Comparison of ENCODE assay signal across 10 cellular contexts in the genomic region with DNA sequence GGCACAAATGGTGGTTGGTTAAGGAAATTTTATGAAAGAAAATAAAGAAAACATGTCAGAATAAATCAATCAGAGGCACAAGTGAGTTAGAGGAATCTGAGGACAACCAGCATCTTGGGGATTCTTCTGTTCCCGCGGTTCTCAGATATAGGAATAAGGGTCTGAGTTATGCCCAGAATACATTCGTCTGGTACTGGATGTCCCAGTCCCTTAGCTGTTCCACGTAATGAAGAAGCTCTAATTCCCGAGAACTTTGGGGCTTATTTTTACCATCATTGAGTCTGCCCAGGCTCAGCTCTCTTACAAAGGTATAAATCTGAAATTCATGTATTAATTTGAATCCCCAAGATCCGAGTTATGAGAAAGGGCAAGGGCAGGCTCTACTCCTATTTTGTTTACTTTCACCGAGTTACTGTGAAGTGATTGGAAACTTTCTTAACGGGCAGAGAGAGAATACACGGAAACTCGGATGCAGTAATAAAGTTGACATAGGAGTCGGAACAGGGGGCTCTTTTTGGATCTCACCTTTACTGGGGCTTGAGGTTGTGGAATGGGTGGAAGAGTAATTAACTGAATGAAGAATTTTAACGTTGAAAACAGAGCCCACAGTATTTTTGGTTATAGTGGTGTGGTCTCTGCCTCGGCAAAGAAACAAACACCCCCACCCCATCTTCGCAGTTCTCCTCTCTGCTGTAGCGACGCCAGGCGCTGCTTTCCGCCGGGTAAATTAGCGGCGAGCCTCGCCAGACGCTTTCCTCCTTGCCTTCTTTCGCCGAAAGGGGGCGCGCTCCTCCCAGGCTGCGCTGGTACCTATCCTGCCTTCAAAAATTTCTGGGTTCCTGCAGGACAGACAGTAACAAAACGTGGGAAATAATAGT. TPM values are rescaled to one million over a fixed set of nuclear protein-coding genes. Genes with fewer than 3 reads are reported as not detected.
DNase-seq lines count a peak whose midpoint lies in the region; ATAC-seq and TF ChIP-seq lines count a peak whose summit lies in the region.
"Had no signal": no experiment of that assay in that cellular context is flagged by ENCODE, and none has a peak within 500 bp of the region (broad histone marks: within the 10 kb centered on the region; RNA-seq: fewer than 3 reads in every experiment).

No MANE protein-coding gene starts in this region.

- no peaks in the 10 kb centered on the region for H4K20me1 ChIP-seq in IMR-90 (ENCODE audit: insufficient read depth, low read length)
- H4K20me1 ChIP-seq in osteoblast (ENCODE audit: insufficient read depth, low read length): no peaks in the 10 kb centered on the region

- no peak overlapping the region for H3K4me3 Mint-ChIP-seq in natural killer cell
- no peak overlapping the region for H3K4me3 Mint-ChIP-seq in activated T-cell treated with anti-CD3 and anti-CD28 coated beads, Interleukin-2, amount 50 U/mL, for 4 hours

- H3K4me1 ChIP-seq in IMR-90 (ENCODE audit: control insufficient read depth, insufficient read depth, low read length): peaks cover 9% of the 10 kb centered on the region
- peaks cover 66% of the 10 kb centered on the region for H3K4me1 ChIP-seq in osteoblast (ENCODE audit: insufficient read depth, low read length)

- peak overlapping the region; percentile 25 to 71; a peak in 2 of 4 replicates for H4K8ac ChIP-seq in IMR-90 (ENCODE audit: low read depth in 2 of 2, low read length in 2 of 2)

- H3K36me3 ChIP-seq in IMR-90 (ENCODE audit: control insufficient read depth, insufficient read depth, low read length) (peaks cover 12% of the 10 kb centered on the region; the same call in 1 of the 2 replicates), osteoblast (ENCODE audit: insufficient read depth, low read length) (peaks cover 34% of the 10 kb centered on the region)

- no peak overlapping the region for H2BK15ac ChIP-seq in IMR-90 (ENCODE audit: low read depth, low read length)

- intact Hi-C loops in IMR-90 (cut with micrococcal nuclease): no loop called here
- intact Hi-C loops in natural killer cell (cut with micrococcal nuclease): no loop called here

- H3K27me3 ChIP-seq in IMR-90 (ENCODE audit: control insufficient read depth, insufficient read depth, low read length) (no peaks in the 10 kb centered on the region), osteoblast (ENCODE audit: insufficient read depth, low read length) (no peaks in the 10 kb centered on the region)

- ATAC-seq in IMR-90 (ENCODE audit: low read depth) (peak; percentile 45; the same call in 1 of the 2 replicates), natural killer cell (no peak), HG02678 (IDR thresholded peaks at IDR 0.05; ENCODE audit: unreplicated experiment) (no peak)
- ATAC-seq in activated T-cell treated with anti-CD3 and anti-CD28 coated beads, Interleukin-2, amount 50 U/mL, for 4 hours: no peak

- no peak overlapping the region for H2AK5ac ChIP-seq in IMR-90 (ENCODE audit: low read depth, low read length)

- POLR2A ChIA-PET in IMR-90 (lab: Charles Lee; ENCODE audit: unreplicated experiment): no interaction called here

- peak; percentile 37 for TF ChIP-seq CTCF in AG10803 (conservative IDR thresholded peaks at IDR 0.05; ENCODE audit: low read length)
- TF ChIP-seq CTCF in IMR-90 (conservative IDR thresholded peaks at IDR 0.05; ENCODE audit: low read depth, low read length): peak; percentile 74
- peak; percentile 91 for TF ChIP-seq CTCF in osteoblast (IDR thresholded peaks at IDR 0.05; ENCODE audit: extremely low read depth, low read depth, low read length)
- no peak for TF ChIP-seq CTCF in natural killer cell (IDR thresholded peaks at IDR 0.05)

- H2AFZ ChIP-seq in IMR-90 (replicated peaks; ENCODE audit: low read length, poor library complexity): peak overlapping the region; percentile 36
- peak overlapping the region; percentile 75 for H2AFZ ChIP-seq in osteoblast (ENCODE audit: low read length)

- H3K9ac ChIP-seq in IMR-90 (ENCODE audit: low read depth, low read length): 0 out of 2 replicates have a peak overlapping the region, but pooled peaks have one; percentile 7

- H3K4me2 ChIP-seq in IMR-90 (ENCODE audit: low read depth, low read length): peak overlapping the region; percentile 85
- peak overlapping the region; percentile 98 for H3K4me2 ChIP-seq in osteoblast (ENCODE audit: insufficient read depth, low read length)

- no peaks in the 10 kb centered on the region for H3K36me3 Mint-ChIP-seq in natural killer cell
- no peaks in the 10 kb centered on the region for H3K36me3 Mint-ChIP-seq in activated T-cell treated with anti-CD3 and anti-CD28 coated beads, Interleukin-2, amount 50 U/mL, for 4 hours (ENCODE audit: insufficient read depth)

- 21% methylated on average over 8 of the region's 29 CpGs; no CpG with 5 or more reads in 1 of the 2 experiments for WGBS in IMR-90 (ENCODE audit: extremely low coverage in 2 of 2, insufficient read length in 1 of 2), 2 experiments

- H3K79me2 ChIP-seq in osteoblast (ENCODE audit: insufficient read depth, low read length): peaks cover 99% of the 10 kb centered on the region

- H3K9me3 ChIP-seq in IMR-90 (ENCODE audit: control insufficient read depth, insufficient read depth, low read length) (no peaks in the 10 kb centered on the region; the same call in 1 of the 2 replicates), osteoblast (ENCODE audit: low read depth, low read length) (no peaks in the 10 kb centered on the region)

- H3K4ac ChIP-seq in IMR-90 (ENCODE audit: low read depth, low read length): peak overlapping the region; percentile 50; the same call in 1 of the 2 replicates

- no peak overlapping the region for H4K91ac ChIP-seq in IMR-90 (ENCODE audit: insufficient read depth, low read depth, low read length)

- H4K5ac ChIP-seq in IMR-90 (ENCODE audit: low read depth, low read length): peak overlapping the region; percentile 54; the same call in 1 of the 2 replicates

- peak; percentile 76 for TF ChIP-seq RAD21 in IMR-90 (IDR thresholded peaks at IDR 0.05; ENCODE audit: low read length)

- no TSS peak for BruUV-seq in IMR-90 (replicated peaks; lab: Mats Ljungman, UMichigan)

- H2BK120ac ChIP-seq in IMR-90 (ENCODE audit: low read depth, low read length): peak overlapping the region; percentile 37; the same call in 1 of the 2 replicates

- no peak for DNase-seq in AG10803 (ENCODE audit: low read depth)
- DNase-seq in IMR-90: peak; percentile 37
- DNase-seq in erythroblast (lab: John Stamatoyannopoulos, UW): peak; percentile 23 to 47
- no peak for DNase-seq in osteoblast (ENCODE audit: insufficient read length, low spot score, missing footprints)
- no peak for DNase-seq in natural killer cell
- no peak for DNase-seq in activated T-cell treated with anti-CD3 and anti-CD28 coated beads, Interleukin-2, amount 50 U/mL, for 4 hours
- DNase-seq in occipital lobe (lab: John Stamatoyannopoulos, UW): no peak
- DNase-seq: NCI-H226 had no signal

- H3K27me3 Mint-ChIP-seq in natural killer cell (ENCODE audit: low read depth in 2 of 2): peaks cover 63 to 72% of the 10 kb centered on the region in 2 donors
- H3K27me3 Mint-ChIP-seq in activated T-cell treated with anti-CD3 and anti-CD28 coated beads, Interleukin-2, amount 50 U/mL, for 4 hours (ENCODE audit: low read depth): peaks cover 71% of the 10 kb centered on the region

- H3K4me1 Mint-ChIP-seq in natural killer cell: peaks cover 5 to 6% of the 10 kb centered on the region in 2 donors
- H3K4me1 Mint-ChIP-seq in activated T-cell treated with anti-CD3 and anti-CD28 coated beads, Interleukin-2, amount 50 U/mL, for 4 hours (ENCODE audit: low read depth): peaks cover 13% of the 10 kb centered on the region

- peak overlapping the region; percentile 1; the same call in 1 of the 2 replicates for H3K14ac ChIP-seq in IMR-90 (replicated peaks; ENCODE audit: low read depth, low read length)

- dilution Hi-C loops in IMR-90 (cut with HindIII; ENCODE audit: low sequenced_read_pairs, unreplicated experiment): no loop called here

- no peak overlapping the region for H3K27ac Mint-ChIP-seq in natural killer cell

- no peak overlapping the region for H2BK20ac ChIP-seq in IMR-90 (ENCODE audit: low read depth, low read length)

- peak overlapping the region; percentile 19 for H2AK9ac ChIP-seq in IMR-90 (replicated peaks; ENCODE audit: low read depth, low read length, poor library complexity)

- peak overlapping the region; percentile 23 for H2BK5ac ChIP-seq in IMR-90 (ENCODE audit: low read depth, low read length, poor library complexity, severe bottlenecking)

- H3K9me1 ChIP-seq in IMR-90 (ENCODE audit: insufficient read depth, low read length): 0 out of 2 replicates have a peak, but pooled peaks cover 3% of the 10 kb centered on the region

- in situ Hi-C loops in IMR-90 (cut with MboI; ENCODE audit: low sequenced_read_pairs): loop anchor here (25.0 kb wide), 1 partner anchor 734 kb away; no protein-coding TSS in a partner anchor

- no peaks in the 10 kb centered on the region for H3K9me3 Mint-ChIP-seq in natural killer cell
- H3K9me3 Mint-ChIP-seq in activated T-cell treated with anti-CD3 and anti-CD28 coated beads, Interleukin-2, amount 50 U/mL, for 4 hours: no peaks in the 10 kb centered on the region

- H3K4me3 ChIP-seq in AG10803 (ENCODE audit: low read length) (0 out of 2 replicates have a peak overlapping the region, but pooled peaks have one; percentile 13), IMR-90 (ENCODE audit: insufficient read depth, low read depth, low read length) (peak overlapping the region; percentile 39; the same call in 1 of the 2 replicates), osteoblast (ENCODE audit: insufficient read depth, low read length) (peak overlapping the region; percentile 70)

- H3K56ac ChIP-seq in IMR-90 (ENCODE audit: extremely low read depth, insufficient read depth, low read length): peak overlapping the region; percentile 41; the same call in 1 of the 2 replicates

- H3K27ac ChIP-seq in IMR-90 (ENCODE audit: insufficient read depth, low read length): no peak overlapping the region
- H3K27ac ChIP-seq in osteoblast (ENCODE audit: low read depth, low read length): peak overlapping the region; percentile 94

- CTCF ChIA-PET in IMR-90 (lab: Yijun Ruan, JAX): no interaction called here

- H3K23ac ChIP-seq in IMR-90 (ENCODE audit: low read depth, low read length): no peak overlapping the region; the same call in 1 of the 2 replicates

- H3K79me1 ChIP-seq in IMR-90 (ENCODE audit: low read depth in 1 of 2, low read length in 2 of 2): peaks cover 38 to 71% of the 10 kb centered on the region in 2 experiments

- H3K18ac ChIP-seq in IMR-90 (ENCODE audit: low read depth, low read length): peak overlapping the region; percentile 5; the same call in 1 of the 2 replicates

- TF ChIP-seq POLR2A in IMR-90 (IDR thresholded peaks at IDR 0.05; ENCODE audit: low read depth, low read length) (no peak), erythroblast (IDR thresholded peaks at IDR 0.05; ENCODE audit: low read length) (no peak)

TF ChIP-seq in IMR-90, 13 proteins besides CTCF, POLR2A, EP300 and RAD21 (continues in another document):
- TF ChIP-seq SMC3 (IDR thresholded peaks at IDR 0.05; ENCODE audit: low read depth, low read length): peak; percentile 68

RNA-seq across cellular contexts. Expression of a gene that starts 7.1 kb away (rescaled TPM):
- total RNA-seq in IMR-90 (2012; rRNA removed) (65.4 and 82.8 TPM in 2 replicates), osteoblast (307 and 427 TPM in 2 replicates), natural killer cell (not detected), occipital lobe (5.5 TPM)
- 50.0 and 54.7 TPM in 2 replicates for polyA plus RNA-seq in IMR-90 (2012; rRNA removed)
- 21.0 and 21.4 TPM in 2 replicates for polyA plus RNA-seq in IMR-90 (2012; cell fraction: cytosol; rRNA removed)
- 21.1 and 49.1 TPM in 2 replicates for polyA plus RNA-seq in IMR-90 (2012; cell fraction: nucleus; rRNA removed; ENCODE audit: low replicate concordance)
- not detected for total RNA-seq in activated T-cell treated with anti-CD3 and anti-CD28 coated beads, Interleukin-2, amount 50 U/mL, for 4 hours
- total RNA-seq: renal cortical epithelial cell had no signal

Comparison
In these comparisons a context has a peak if more than half of its experiments do, and no peak if none do; other contexts are left out.
1. DNase-seq: peak in IMR-90 (single experiment) and erythroblast (2 of 2); none in AG10803 (single experiment), osteoblast (single experiment), natural killer cell (single experiment), activated T-cell treated with anti-CD3 and anti-CD28 coated beads, Interleukin-2, amount 50 U/mL, for 4 hours (single experiment) and occipital lobe (single experiment).
2. H3K4me3 ChIP-seq: peak in every context shown above with its lines; median percentile 70 in osteoblast; 39 in IMR-90; 13 in AG10803.
3. RNA of a gene that starts 7.1 kb away (total RNA-seq): 307 to 427 TPM in osteoblast and 65.4 to 82.8 TPM in IMR-90; 5.5 TPM in occipital lobe (single experiment), not detected in activated T-cell treated with anti-CD3 and anti-CD28 coated beads, Interleukin-2, amount 50 U/mL, for 4 hours and not detected in natural killer cell; every median in the first group is over 10 times any median in the second.